ENCODE assay signal across 8 cellular contexts in genomic region chr7:38344646-38345200, GRCh38.
DNase-seq lines count a peak whose midpoint lies in the region; ATAC-seq and TF ChIP-seq lines count a peak whose summit lies in the region.
"Not testable (repeated sequence)": the region's sequence is repeated elsewhere in the genome, so short reads cannot be mapped to it uniquely, and the experiment has no call there.

No MANE protein-coding gene starts in this region.

- H3K9ac ChIP-seq in GM23248: not testable (repeated sequence)

- H3K4me2 ChIP-seq in GM23248 (ENCODE audit: unreplicated experiment): not testable (repeated sequence)

- H3K9me3 ChIP-seq in CD8-positive, alpha-beta T cell (ENCODE audit: low read length); GM23248 (ENCODE audit: low read depth): not testable (repeated sequence)

- not testable (repeated sequence) for H3K27me3 ChIP-seq in CD8-positive, alpha-beta T cell (ENCODE audit: insufficient read depth, low read length); GM23248 (replicated peaks; ENCODE audit: insufficient read depth)

- H4K20me1 ChIP-seq in GM23248 (ENCODE audit: insufficient read depth): not testable (repeated sequence)

- in situ Hi-C loops in GM23248 (cut with MboI): loop anchor here (25.0 kb wide), 1 partner anchor 432 kb away; the partner anchor contains the start of genes EPDR1 and SFRP4

- not testable (repeated sequence) for H3K9me2 ChIP-seq in GM23248 (ENCODE audit: insufficient read depth)

- not testable (repeated sequence) for H3K36me3 ChIP-seq in CD8-positive, alpha-beta T cell (ENCODE audit: insufficient read depth, low read length); GM23248 (ENCODE audit: low read depth)

- peak; percentile 56 for ATAC-seq in CD8-positive, alpha-beta T cell
- ATAC-seq in GM19043 (IDR thresholded peaks at IDR 0.05; ENCODE audit: low read depth, unreplicated experiment) (peak; percentile 32), HG03196 (IDR thresholded peaks at IDR 0.05; ENCODE audit: unreplicated experiment) (peak; percentile 71), activated B cell treated with CpG ODN at 0.5 μM for 24 hours (ENCODE audit: low read depth) (peak; percentile 49)
- peak; percentile 40 to 62 for ATAC-seq in activated naive CD4-positive, alpha-beta T cell treated with anti-CD3 and anti-CD28 coated beads, Interleukin-2, amount 50 U/mL, for 72 hours
- ATAC-seq in naive thymus-derived CD8-positive, alpha-beta T cell: peak in 1 of 2 donors; percentile 47

- peaks cover 59% of the 10 kb centered on the region for H3K4me1 Mint-ChIP-seq in CD8-positive, alpha-beta T cell (ENCODE audit: low read depth)
- peaks cover 21% of the 10 kb centered on the region for H3K4me1 Mint-ChIP-seq in activated B cell treated with CpG ODN at 0.5 μM for 24 hours
- H3K4me1 Mint-ChIP-seq in naive thymus-derived CD8-positive, alpha-beta T cell: peaks cover 15 to 71% (median 61%) of the 10 kb centered on the region in 4 donors

- 81 to 83% methylated on average over 4 of the region's 4 CpGs for WGBS in GM23248 (ENCODE audit: low coverage in 1 of 2, low lambda C conversion rate in 2 of 2, missing lambda C conversion rate in 2 of 2), 2 experiments

- peak overlapping the region; percentile 79 for H3K4me3 Mint-ChIP-seq in CD8-positive, alpha-beta T cell
- H3K4me3 Mint-ChIP-seq in activated B cell treated with CpG ODN at 0.5 μM for 24 hours: not testable (repeated sequence)
- peak overlapping the region; percentile 6 to 81 (median 72) for H3K4me3 Mint-ChIP-seq in naive thymus-derived CD8-positive, alpha-beta T cell

- H3K79me2 ChIP-seq in GM23248 (ENCODE audit: insufficient read depth): not testable (repeated sequence)

- not testable (repeated sequence) for H3K4me3 ChIP-seq in CD8-positive, alpha-beta T cell (ENCODE audit: low read depth, low read length); GM23248

- not testable (repeated sequence) for H3F3A ChIP-seq in GM23248 (ENCODE audit: insufficient read depth)

- H3K27me3 Mint-ChIP-seq in CD8-positive, alpha-beta T cell (ENCODE audit: low read depth); activated B cell treated with CpG ODN at 0.5 μM for 24 hours; naive thymus-derived CD8-positive, alpha-beta T cell: not testable (repeated sequence)

- H3K27ac ChIP-seq in CD8-positive, alpha-beta T cell (ENCODE audit: low read depth, low read length); GM23248: not testable (repeated sequence)

- intact Hi-C loops in CD8-positive, alpha-beta T cell (cut with DNase I, micrococcal nuclease): loop anchor here in 1 of 2 experiments (1.0 kb wide), 2 partner anchors 9 to 15 kb away; no protein-coding TSS in a partner anchor
- intact Hi-C loops in activated B cell treated with CpG ODN at 0.5 μM for 24 hours (cut with micrococcal nuclease): not testable (repeated sequence)

- H3K27ac Mint-ChIP-seq in CD8-positive, alpha-beta T cell: peak overlapping the region; percentile 93
- peak overlapping the region; percentile 53 for H3K27ac Mint-ChIP-seq in activated B cell treated with CpG ODN at 0.5 μM for 24 hours
- peak overlapping the region in 1 of 2 donors; percentile 77 for H3K27ac Mint-ChIP-seq in activated naive CD4-positive, alpha-beta T cell treated with anti-CD3 and anti-CD28 coated beads, Interleukin-2, amount 50 U/mL, for 72 hours
- peak overlapping the region; percentile 72 to 94 (median 91) for H3K27ac Mint-ChIP-seq in naive thymus-derived CD8-positive, alpha-beta T cell

- TF ChIP-seq CTCF in CD8-positive, alpha-beta T cell (IDR thresholded peaks at IDR 0.05); activated B cell treated with CpG ODN at 0.5 μM for 24 hours (IDR thresholded peaks at IDR 0.05): not testable (repeated sequence)

- peaks cover 33% of the 10 kb centered on the region for H3K4me1 ChIP-seq in CD8-positive, alpha-beta T cell (ENCODE audit: insufficient read depth, low read length)
- H3K4me1 ChIP-seq in GM23248 (ENCODE audit: insufficient read depth): peaks cover 14% of the 10 kb centered on the region

- POLR2A ChIA-PET in CD8-positive, alpha-beta T cell (lab: Charles Lee): interaction anchor here (1.7 to 2.3 kb wide), 2 partner anchors 9 to 14 kb away, joined by 4 to 8 read pairs; no protein-coding TSS in a partner anchor
- POLR2A ChIA-PET in activated B cell treated with CpG ODN at 0.5 μM for 24 hours (lab: Charles Lee): not testable (repeated sequence)
- POLR2A ChIA-PET in naive thymus-derived CD8-positive, alpha-beta T cell (lab: Charles Lee): interaction anchor here (1.4 to 2.0 kb wide), 2 partner anchors 25 to 129 kb away, joined by 3 to 7 read pairs; no protein-coding TSS in a partner anchor

- H3K9me3 Mint-ChIP-seq in CD8-positive, alpha-beta T cell; activated B cell treated with CpG ODN at 0.5 μM for 24 hours; activated naive CD4-positive, alpha-beta T cell treated with anti-CD3 and anti-CD28 coated beads, Interleukin-2, amount 50 U/mL, for 72 hours; naive thymus-derived CD8-positive, alpha-beta T cell: not testable (repeated sequence)

- DNase-seq in CD8-positive, alpha-beta T cell: peak in 1 of 7 experiments; percentile 55
- DNase-seq in GM23248; activated B cell treated with CpG ODN at 0.5 μM for 24 hours; activated naive CD4-positive, alpha-beta T cell treated with anti-CD3 and anti-CD28 coated beads, Interleukin-2, amount 50 U/mL, for 72 hours (ENCODE audit: low spot score in 2 of 2); naive thymus-derived CD8-positive, alpha-beta T cell: not testable (repeated sequence)
- peak; percentile 4 for DNase-seq in NCI-H2029 (lab: John Stamatoyannopoulos, UW)

- 0 out of 2 replicates have a peak overlapping the region, but pooled peaks have one; percentile 51 for H2AFZ ChIP-seq in GM23248

- CTCF ChIA-PET in CD8-positive, alpha-beta T cell (lab: Charles Lee): interaction anchor here (0.6 to 4.2 kb wide), 13 partner anchors 9 to 869 kb away, joined by 3 to 35 read pairs (median 5); no protein-coding TSS in a partner anchor
- CTCF ChIA-PET in activated B cell treated with CpG ODN at 0.5 μM for 24 hours (lab: Charles Lee): interaction anchor here (1.0 to 2.0 kb wide), 4 partner anchors 10 to 30 kb away, joined by 3 to 16 read pairs (median 4); no protein-coding TSS in a partner anchor

- peaks cover 11% of the 10 kb centered on the region for H3K36me3 Mint-ChIP-seq in CD8-positive, alpha-beta T cell
- not testable (repeated sequence) for H3K36me3 Mint-ChIP-seq in activated B cell treated with CpG ODN at 0.5 μM for 24 hours (ENCODE audit: low read depth); activated naive CD4-positive, alpha-beta T cell treated with anti-CD3 and anti-CD28 coated beads, Interleukin-2, amount 50 U/mL, for 72 hours; naive thymus-derived CD8-positive, alpha-beta T cell
